In genomic region chr1:22654692-22655091, GRCh38 we compare ENCODE assay signal across 2 cellular contexts.
TF ChIP-seq lines count a peak whose summit lies in the region.

No MANE protein-coding gene starts in this region.

TF ChIP-seq in GM23338, 12 proteins besides CTCF, POLR2A, EP300 and RAD21:
- TF ChIP-seq POLR2AphosphoS5 (IDR thresholded peaks at IDR 0.05; ENCODE audit: low read depth) (no peak), CREB1 (CRISPR knock-in tag; IDR thresholded peaks at IDR 0.05; ENCODE audit: low read depth) (no peak), ETS1 (IDR thresholded peaks at IDR 0.05) (no peak), ZNF462 (CRISPR knock-in tag; IDR thresholded peaks at IDR 0.05) (no peak), EZH2phosphoT487 (IDR thresholded peaks at IDR 0.05; ENCODE audit: unreplicated experiment) (no peak), STAT1 (IDR thresholded peaks at IDR 0.05; ENCODE audit: unreplicated experiment) (no peak), ZNF331 (CRISPR knock-in tag; IDR thresholded peaks at IDR 0.05; ENCODE audit: low read depth) (no peak), NANOG (IDR thresholded peaks at IDR 0.05; ENCODE audit: borderline replicate concordance) (no peak), REST (IDR thresholded peaks at IDR 0.05; ENCODE audit: unreplicated experiment) (no peak)

TF ChIP-seq in SK-N-SH, 30 proteins besides CTCF, POLR2A, EP300 and RAD21:
- TF ChIP-seq GATA2 (CRISPR knock-in tag; IDR thresholded peaks at IDR 0.05) (no peak), TEAD4 (IDR thresholded peaks at IDR 0.05; ENCODE audit: borderline replicate concordance, insufficient read depth) (no peak), FOXM1 (IDR thresholded peaks at IDR 0.05; ENCODE audit: low read depth) (no peak), FOSL2 (IDR thresholded peaks at IDR 0.05; ENCODE audit: borderline replicate concordance, low read depth) (no peak), SIN3A (IDR thresholded peaks at IDR 0.05; ENCODE audit: borderline replicate concordance, low read depth, low read length) (no peak), NFIC (IDR thresholded peaks at IDR 0.05; ENCODE audit: borderline replicate concordance) (no peak), RCOR1 (IDR thresholded peaks at IDR 0.05; ENCODE audit: low read length) (no peak), EZH2phosphoT487 (IDR thresholded peaks at IDR 0.05; ENCODE audit: borderline replicate concordance, low read depth) (no peak), TCF12 (IDR thresholded peaks at IDR 0.05) (no peak), USF2 (IDR thresholded peaks at IDR 0.05; ENCODE audit: borderline replicate concordance, low read depth, low read length) (no peak), MEF2A (IDR thresholded peaks at IDR 0.05; ENCODE audit: borderline replicate concordance, low read depth) (no peak), YY1 (IDR thresholded peaks at IDR 0.05; ENCODE audit: low read depth) (no peak), RFX5 (IDR thresholded peaks at IDR 0.05; ENCODE audit: low read length) (no peak)
